18 cellular contexts compared by ENCODE assay signal in the genomic region with DNA sequence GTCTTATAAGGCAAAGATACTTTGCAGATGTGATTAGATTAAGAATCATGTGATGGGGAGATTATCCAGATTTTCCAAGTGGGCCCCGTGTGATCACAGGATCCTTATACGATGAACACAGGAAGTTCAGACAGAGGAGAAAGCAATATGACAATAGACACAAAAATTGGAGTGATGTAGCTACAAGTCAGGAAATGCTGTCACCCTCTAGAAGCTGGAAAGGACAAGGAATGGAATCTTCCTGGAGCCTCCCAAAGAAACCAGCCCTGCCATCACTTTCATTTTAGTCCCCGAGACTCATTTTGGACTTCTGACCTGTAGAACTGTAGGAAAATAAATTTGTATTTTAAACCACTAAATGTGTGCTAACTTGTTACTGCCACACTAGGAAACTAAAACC.
DNase-seq lines count a peak whose midpoint lies in the region; ATAC-seq, FAIRE-seq and TF ChIP-seq lines count a peak whose summit lies in the region.
"Had no signal": no experiment of that assay in that cellular context is flagged by ENCODE, and none has a peak within 500 bp of the region (broad histone marks: within the 10 kb centered on the region; RNA-seq: fewer than 3 reads in every experiment).

No MANE protein-coding gene starts in this region.

- ATAC-seq in GM23338 (no peak), GM18519 (IDR thresholded peaks at IDR 0.05; ENCODE audit: low FRiP score, unreplicated experiment) (no peak), GM21526 (IDR thresholded peaks at IDR 0.05; ENCODE audit: low FRiP score, unreplicated experiment) (no peak)

- peak; percentile 72 for FAIRE-seq in D721Med (lab: Jason Lieb, UNC)
- FAIRE-seq: A204.1 had no signal

- no peaks in the 10 kb centered on the region for H3K9me3 ChIP-seq in liver (ENCODE audit: control insufficient read depth in 4 of 4, low read length in 3 of 4)
- H3K9me3 ChIP-seq in smooth muscle cell (replicated peaks; ENCODE audit: low read depth) = no peaks in the 10 kb centered on the region
- H3K9me3 ChIP-seq: Caco-2, HAP-1 had no signal

- peak overlapping the region; percentile 47; the same call in 1 of the 2 replicates for H2AFZ ChIP-seq in GM23338
- H2AFZ ChIP-seq in smooth muscle cell (ENCODE audit: low read depth) = no peak overlapping the region

- no peaks in the 10 kb centered on the region for H3K36me3 Mint-ChIP-seq in GM23338 (ENCODE audit: low read depth)

- H3K4me1 Mint-ChIP-seq in GM23338 = peaks cover 18% of the 10 kb centered on the region; the same call in 2 of the 3 replicates

- H4K20me1 ChIP-seq in GM23338 (replicated peaks; ENCODE audit: insufficient read depth) (no peaks in the 10 kb centered on the region), smooth muscle cell (ENCODE audit: low read depth) (no peaks in the 10 kb centered on the region)

- no peak overlapping the region for H3K27ac Mint-ChIP-seq in GM23338
- H3K27ac Mint-ChIP-seq: CD4-positive, alpha-beta T cell had no signal

- DNase-seq in D721Med (ENCODE audit: insufficient read length, low spot score) (no peak), GM23338 (ENCODE audit: low spot score) (no peak), dermis blood vessel endothelial cell (peak; percentile 8), smooth muscle cell (lab: John Stamatoyannopoulos, UW; ENCODE audit: unreplicated experiment) (no peak)
- DNase-seq in stimulated activated naive CD4-positive, alpha-beta T cell (lab: John Stamatoyannopoulos, UW) = no peak
- DNase-seq: AML-193; Caco-2; CD4-positive, alpha-beta T cell; DMS153; DMS79; GF-D8; KG1 had no signal

- TF ChIP-seq RAD21 in liver (IDR thresholded peaks at IDR 0.05) = no peak

- H3K79me2 ChIP-seq in GM23338 (replicated peaks; ENCODE audit: insufficient read depth) (no peaks in the 10 kb centered on the region), smooth muscle cell (ENCODE audit: low read depth) (no peaks in the 10 kb centered on the region)

- H3K4me3 ChIP-seq in GM23338 (no peak overlapping the region), liver (ENCODE audit: low read depth in 1 of 3, low read length in 3 of 3) (peak overlapping the region in 1 of 3 donors; percentile 57), smooth muscle cell (no peak overlapping the region)
- H3K4me3 ChIP-seq: HAP-1 had no signal

- H3K27me3 ChIP-seq in GM23338 (ENCODE audit: insufficient read depth) (no peaks in the 10 kb centered on the region), liver (ENCODE audit: control insufficient read depth in 4 of 4, insufficient read depth in 4 of 4, low read length in 3 of 4) (no peaks in the 10 kb centered on the region), smooth muscle cell (ENCODE audit: low read depth) (no peaks in the 10 kb centered on the region)

- no peaks in the 10 kb centered on the region for H3K27me3 Mint-ChIP-seq in GM23338 (ENCODE audit: insufficient read depth, low read depth, poor library complexity)

- H3K4me2 ChIP-seq in GM23338 = no peak overlapping the region
- no peak overlapping the region for H3K4me2 ChIP-seq in smooth muscle cell

- no peaks in the 10 kb centered on the region for H3K9me2 ChIP-seq in GM23338 (ENCODE audit: insufficient read depth)

- H3K4me3 Mint-ChIP-seq in GM23338 = no peak overlapping the region
- H3K4me3 Mint-ChIP-seq: CD4-positive, alpha-beta T cell had no signal

- H3K9ac ChIP-seq in liver (ENCODE audit: low read depth in 1 of 2, low read length in 2 of 2) (no peak overlapping the region), smooth muscle cell (ENCODE audit: low read depth) (no peak overlapping the region)

- peaks cover 23% of the 10 kb centered on the region for H3K4me1 ChIP-seq in GM23338 (ENCODE audit: insufficient read depth)
- peaks cover 0 to 2% (median 0%) of the 10 kb centered on the region in 4 donors for H3K4me1 ChIP-seq in liver (ENCODE audit: control insufficient read depth in 4 of 4, insufficient read depth in 4 of 4, low read length in 3 of 4)
- no peaks in the 10 kb centered on the region for H3K4me1 ChIP-seq in smooth muscle cell (ENCODE audit: low read depth)
- H3K4me1 ChIP-seq: Caco-2, HAP-1 had no signal

- WGBS in liver = 56% methylated on average over 3 of the region's 3 CpGs
- WGBS in smooth muscle cell (ENCODE audit: low lambda C conversion rate) = 98% methylated on average over 3 of the region's 3 CpGs

- H3K27ac ChIP-seq in GM23338 (ENCODE audit: low read depth) (no peak overlapping the region), liver (ENCODE audit: low read depth in 1 of 2, low read length in 2 of 2) (no peak overlapping the region), smooth muscle cell (ENCODE audit: low read depth) (no peak overlapping the region)
- H3K27ac ChIP-seq: C4-2B had no signal

- H3K9me3 Mint-ChIP-seq in GM23338 = no peaks in the 10 kb centered on the region
- H3K9me3 Mint-ChIP-seq: CD4-positive, alpha-beta T cell had no signal

- TF ChIP-seq CTCF in D721Med (IDR thresholded peaks at IDR 0.05; ENCODE audit: insufficient read depth, missing control alignments) = no peak
- no peak for TF ChIP-seq CTCF in GM23338 (conservative IDR thresholded peaks at IDR 0.05; ENCODE audit: low read depth in 2 of 2)
- TF ChIP-seq CTCF in liver (IDR thresholded peaks at IDR 0.05; ENCODE audit: low read depth, low read length, missing input control) = no peak
- no peak for TF ChIP-seq CTCF in smooth muscle cell (IDR thresholded peaks at IDR 0.05; ENCODE audit: borderline replicate concordance, insufficient read depth, poor library complexity, severe bottlenecking)

- H3K36me3 ChIP-seq in GM23338 (ENCODE audit: insufficient read depth) = no peaks in the 10 kb centered on the region
- no peaks in the 10 kb centered on the region for H3K36me3 ChIP-seq in liver (ENCODE audit: control insufficient read depth in 4 of 4, insufficient read depth in 3 of 4, low read depth in 1 of 4, low read length in 3 of 4)
- no peaks in the 10 kb centered on the region for H3K36me3 ChIP-seq in smooth muscle cell (ENCODE audit: low read depth)
- H3K36me3 ChIP-seq: HAP-1 had no signal

- H3F3A ChIP-seq in GM23338 (replicated peaks; ENCODE audit: low read depth) = no peaks in the 10 kb centered on the region
- H3F3A ChIP-seq in smooth muscle cell (ENCODE audit: low read depth) = no peaks in the 10 kb centered on the region

TF ChIP-seq in GM23338, 12 proteins besides CTCF, POLR2A, EP300 and RAD21 (continues in another document):
- TF ChIP-seq POLR2AphosphoS5 (IDR thresholded peaks at IDR 0.05; ENCODE audit: low read depth) = no peak
- no peak for TF ChIP-seq JUNB (IDR thresholded peaks at IDR 0.05; ENCODE audit: unreplicated experiment)
- TF ChIP-seq NANOG (IDR thresholded peaks at IDR 0.05; ENCODE audit: borderline replicate concordance) = no peak

TF ChIP-seq in liver, 16 proteins besides CTCF, POLR2A, EP300 and RAD21:
- TF ChIP-seq SP1 (IDR thresholded peaks at IDR 0.05) (peak; percentile 7), HNF4A (conservative IDR thresholded peaks at IDR 0.05) (peak; percentile 19 to 32), FOXA1 (IDR thresholded peaks at IDR 0.05) (no peak), GABPA (IDR thresholded peaks at IDR 0.05 in 1 of 2, conservative IDR thresholded peaks at IDR 0.05 in 1 of 2) (no peak)
